2 cellular contexts compared by ENCODE assay signal in genomic region chr3:149019581-149019980, GRCh38.
TF ChIP-seq lines count a peak whose summit lies in the region.

No MANE protein-coding gene starts in this region.

TF ChIP-seq in SK-N-SH, 30 proteins besides CTCF, POLR2A, EP300 and RAD21 (continued from another document):
- no peak for TF ChIP-seq RXRA (IDR thresholded peaks at IDR 0.05; ENCODE audit: borderline replicate concordance, low read depth)
- TF ChIP-seq GATA2 (CRISPR knock-in tag; IDR thresholded peaks at IDR 0.05) = no peak
- TF ChIP-seq, protein P1, sequence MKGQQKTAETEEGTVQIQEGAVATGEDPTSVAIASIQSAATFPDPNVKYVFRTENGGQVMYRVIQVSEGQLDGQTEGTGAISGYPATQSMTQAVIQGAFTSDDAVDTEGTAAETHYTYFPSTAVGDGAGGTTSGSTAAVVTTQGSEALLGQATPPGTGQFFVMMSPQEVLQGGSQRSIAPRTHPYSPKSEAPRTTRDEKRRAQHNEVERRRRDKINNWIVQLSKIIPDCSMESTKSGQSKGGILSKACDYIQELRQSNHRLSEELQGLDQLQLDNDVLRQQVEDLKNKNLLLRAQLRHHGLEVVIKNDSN (IDR thresholded peaks at IDR 0.05; ENCODE audit: borderline replicate concordance, low read depth) = no peak
- TF ChIP-seq REST (IDR thresholded peaks at IDR 0.05; ENCODE audit: low read depth, low read length) = no peak
- no peak for TF ChIP-seq SMC3 (IDR thresholded peaks at IDR 0.05; ENCODE audit: low read depth, low read length)
- TF ChIP-seq FOXJ3 (CRISPR knock-in tag; IDR thresholded peaks at IDR 0.05) = no peak
- no peak for TF ChIP-seq POLR2AphosphoS5 (IDR thresholded peaks at IDR 0.05; ENCODE audit: low read depth, low read length)
- no peak for TF ChIP-seq FOXM1 (IDR thresholded peaks at IDR 0.05; ENCODE audit: low read depth)

TF ChIP-seq in SK-N-SH treated with all-trans-retinoic acid at 6 μM for 48 hours, 23 proteins besides CTCF, POLR2A, EP300 and RAD21 (continued from another document):
- TF ChIP-seq ZC3H10 (CRISPR knock-in tag; IDR thresholded peaks at IDR 0.05) (no peak), ZFP30 (CRISPR knock-in tag; IDR thresholded peaks at IDR 0.05) (no peak), ZFP3 (CRISPR knock-in tag; IDR thresholded peaks at IDR 0.05) (no peak), BACH2 (CRISPR knock-in tag; IDR thresholded peaks at IDR 0.05; ENCODE audit: borderline replicate concordance) (no peak), POU6F1 (CRISPR knock-in tag; IDR thresholded peaks at IDR 0.05; ENCODE audit: borderline replicate concordance, low read depth) (no peak), RARB (CRISPR knock-in tag; IDR thresholded peaks at IDR 0.05) (no peak), CSDC2 (CRISPR knock-in tag; IDR thresholded peaks at IDR 0.05) (no peak), ZNF70 (CRISPR knock-in tag; IDR thresholded peaks at IDR 0.05) (no peak), TCF4 (CRISPR knock-in tag; IDR thresholded peaks at IDR 0.05; ENCODE audit: borderline replicate concordance) (no peak), TOX (CRISPR knock-in tag; IDR thresholded peaks at IDR 0.05; ENCODE audit: borderline replicate concordance) (no peak), SNAI2 (CRISPR knock-in tag; IDR thresholded peaks at IDR 0.05) (no peak), ISL1 (CRISPR knock-in tag; IDR thresholded peaks at IDR 0.05) (no peak), GLIS3 (CRISPR knock-in tag; IDR thresholded peaks at IDR 0.05) (no peak)
- TF ChIP-seq, protein P2, sequence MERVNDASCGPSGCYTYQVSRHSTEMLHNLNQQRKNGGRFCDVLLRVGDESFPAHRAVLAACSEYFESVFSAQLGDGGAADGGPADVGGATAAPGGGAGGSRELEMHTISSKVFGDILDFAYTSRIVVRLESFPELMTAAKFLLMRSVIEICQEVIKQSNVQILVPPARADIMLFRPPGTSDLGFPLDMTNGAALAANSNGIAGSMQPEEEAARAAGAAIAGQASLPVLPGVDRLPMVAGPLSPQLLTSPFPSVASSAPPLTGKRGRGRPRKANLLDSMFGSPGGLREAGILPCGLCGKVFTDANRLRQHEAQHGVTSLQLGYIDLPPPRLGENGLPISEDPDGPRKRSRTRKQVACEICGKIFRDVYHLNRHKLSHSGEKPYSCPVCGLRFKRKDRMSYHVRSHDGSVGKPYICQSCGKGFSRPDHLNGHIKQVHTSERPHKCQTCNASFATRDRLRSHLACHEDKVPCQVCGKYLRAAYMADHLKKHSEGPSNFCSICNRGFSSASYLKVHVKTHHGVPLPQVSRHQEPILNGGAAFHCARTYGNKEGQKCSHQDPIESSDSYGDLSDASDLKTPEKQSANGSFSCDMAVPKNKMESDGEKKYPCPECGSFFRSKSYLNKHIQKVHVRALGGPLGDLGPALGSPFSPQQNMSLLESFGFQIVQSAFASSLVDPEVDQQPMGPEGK (CRISPR knock-in tag; IDR thresholded peaks at IDR 0.05; ENCODE audit: borderline replicate concordance) = no peak
- TF ChIP-seq, protein P3, sequence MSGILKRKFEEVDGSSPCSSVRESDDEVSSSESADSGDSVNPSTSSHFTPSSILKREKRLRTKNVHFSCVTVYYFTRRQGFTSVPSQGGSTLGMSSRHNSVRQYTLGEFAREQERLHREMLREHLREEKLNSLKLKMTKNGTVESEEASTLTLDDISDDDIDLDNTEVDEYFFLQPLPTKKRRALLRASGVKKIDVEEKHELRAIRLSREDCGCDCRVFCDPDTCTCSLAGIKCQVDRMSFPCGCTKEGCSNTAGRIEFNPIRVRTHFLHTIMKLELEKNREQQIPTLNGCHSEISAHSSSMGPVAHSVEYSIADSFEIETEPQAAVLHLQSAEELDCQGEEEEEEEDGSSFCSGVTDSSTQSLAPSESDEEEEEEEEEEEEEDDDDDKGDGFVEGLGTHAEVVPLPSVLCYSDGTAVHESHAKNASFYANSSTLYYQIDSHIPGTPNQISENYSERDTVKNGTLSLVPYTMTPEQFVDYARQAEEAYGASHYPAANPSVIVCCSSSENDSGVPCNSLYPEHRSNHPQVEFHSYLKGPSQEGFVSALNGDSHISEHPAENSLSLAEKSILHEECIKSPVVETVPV (CRISPR knock-in tag; IDR thresholded peaks at IDR 0.05) = no peak
